13 cellular contexts compared by ENCODE assay signal in the genomic region with DNA sequence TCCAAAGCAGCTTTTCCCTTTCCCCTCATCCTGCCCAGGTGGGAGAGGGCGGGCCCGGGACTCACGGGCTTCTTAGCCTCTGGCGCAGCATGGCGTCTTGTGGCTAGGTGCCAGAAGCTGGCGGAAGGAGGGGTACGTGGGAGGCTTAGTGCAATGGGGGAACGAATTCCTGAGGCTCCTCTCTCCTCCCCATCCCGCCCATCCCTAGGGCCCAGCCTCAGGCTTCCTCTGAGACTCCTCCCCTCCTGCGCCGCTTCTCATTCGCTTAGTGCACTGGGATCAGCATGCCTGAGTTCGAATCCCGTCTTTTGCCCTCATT.
"Had no signal": no experiment of that assay in that cellular context is flagged by ENCODE, and none has a peak within 500 bp of the region (broad histone marks: within the 10 kb centered on the region; RNA-seq: fewer than 3 reads in every experiment).

No MANE protein-coding gene starts in this region.

- H3K4me3 ChIP-seq: adrenal gland, esophagus squamous epithelium, thyroid gland, vagina had no signal

- H3K27ac Mint-ChIP-seq: activated CD4-positive, alpha-beta memory T cell treated with anti-CD3 and anti-CD28 coated beads, Interleukin-2, amount 10 ng/mL, durations not matched to agents 7 days and 5 days; activated naive CD4-positive, alpha-beta T cell treated with anti-CD3 and anti-CD28 coated beads, Interleukin-2, amount 50 U/mL, for 24 hours; activated T-cell treated with anti-CD3 and anti-CD28 coated beads, Interleukin-2, amount 50 U/mL, for 24 hours; nephron progenitor cell; stimulated activated effector memory CD8-positive, alpha-beta T cell treated with anti-CD3 and anti-CD28 coated beads, Interleukin-12 subunit alpha, Interleukin-12 subunit beta, amount 100 ng/mL, for 72 hours; T-helper 1 cell treated with Interleukin-12 subunit alpha and Interleukin-12 subunit beta and Interleukin-4 antibody, amounts not matched to agents 30 μg/mL and 1 μg/mL, for 36 hours had no signal

- FAIRE-seq: colon, endothelial cell of umbilical vein had no signal

- H3K36me3 Mint-ChIP-seq: activated naive CD4-positive, alpha-beta T cell treated with anti-CD3 and anti-CD28 coated beads, Interleukin-2, amount 50 U/mL, for 24 hours; stimulated activated effector memory CD8-positive, alpha-beta T cell treated with anti-CD3 and anti-CD28 coated beads, Interleukin-12 subunit alpha, Interleukin-12 subunit beta, amount 100 ng/mL, for 72 hours had no signal

- H3K9me3 ChIP-seq: adrenal gland, esophagus squamous epithelium, thyroid gland, vagina had no signal

- H3K27me3 Mint-ChIP-seq: activated CD4-positive, alpha-beta memory T cell treated with anti-CD3 and anti-CD28 coated beads, Interleukin-2, amount 10 ng/mL, durations not matched to agents 7 days and 5 days had no signal

- H3K4me1 ChIP-seq: thyroid gland had no signal

- H3K4me1 Mint-ChIP-seq: activated CD4-positive, alpha-beta memory T cell treated with anti-CD3 and anti-CD28 coated beads, Interleukin-2, amount 10 ng/mL, durations not matched to agents 7 days and 5 days; activated naive CD4-positive, alpha-beta T cell treated with anti-CD3 and anti-CD28 coated beads, Interleukin-2, amount 50 U/mL, for 24 hours; stimulated activated effector memory CD8-positive, alpha-beta T cell treated with anti-CD3 and anti-CD28 coated beads, Interleukin-12 subunit alpha, Interleukin-12 subunit beta, amount 100 ng/mL, for 72 hours had no signal

- H3K9me3 Mint-ChIP-seq: activated CD4-positive, alpha-beta memory T cell treated with anti-CD3 and anti-CD28 coated beads, Interleukin-2, amount 10 ng/mL, durations not matched to agents 7 days and 5 days; activated naive CD4-positive, alpha-beta T cell treated with anti-CD3 and anti-CD28 coated beads, Interleukin-2, amount 50 U/mL, for 24 hours; activated T-cell treated with anti-CD3 and anti-CD28 coated beads, Interleukin-2, amount 50 U/mL, for 24 hours; nephron progenitor cell; stimulated activated effector memory CD8-positive, alpha-beta T cell treated with anti-CD3 and anti-CD28 coated beads, Interleukin-12 subunit alpha, Interleukin-12 subunit beta, amount 100 ng/mL, for 72 hours; T-helper 1 cell treated with Interleukin-12 subunit alpha and Interleukin-12 subunit beta and Interleukin-4 antibody, amounts not matched to agents 30 μg/mL and 1 μg/mL, for 36 hours had no signal

- H3K27ac ChIP-seq: adrenal gland, esophagus squamous epithelium, thyroid gland, vagina had no signal

- DNase-seq: esophagus squamous epithelium, kidney glomerular epithelial cell had no signal

- H3K27me3 ChIP-seq: adrenal gland, thyroid gland, vagina had no signal

- H3K4me3 Mint-ChIP-seq: activated CD4-positive, alpha-beta memory T cell treated with anti-CD3 and anti-CD28 coated beads, Interleukin-2, amount 10 ng/mL, durations not matched to agents 7 days and 5 days; activated naive CD4-positive, alpha-beta T cell treated with anti-CD3 and anti-CD28 coated beads, Interleukin-2, amount 50 U/mL, for 24 hours; activated T-cell treated with anti-CD3 and anti-CD28 coated beads, Interleukin-2, amount 50 U/mL, for 24 hours; nephron progenitor cell; stimulated activated effector memory CD8-positive, alpha-beta T cell treated with anti-CD3 and anti-CD28 coated beads, Interleukin-12 subunit alpha, Interleukin-12 subunit beta, amount 100 ng/mL, for 72 hours; T-helper 1 cell treated with Interleukin-12 subunit alpha and Interleukin-12 subunit beta and Interleukin-4 antibody, amounts not matched to agents 30 μg/mL and 1 μg/mL, for 36 hours had no signal

- H3K36me3 ChIP-seq: adrenal gland, esophagus squamous epithelium, thyroid gland, vagina had no signal

- ATAC-seq: stimulated activated effector memory CD8-positive, alpha-beta T cell treated with anti-CD3 and anti-CD28 coated beads, Interleukin-12 subunit alpha, Interleukin-12 subunit beta, amount 100 ng/mL, for 72 hours had no signal
